19 cellular contexts compared by ENCODE assay signal in genomic region chr10:22662693-22663330, GRCh38. TPM values are rescaled to one million over a fixed set of nuclear protein-coding genes. Genes with fewer than 3 reads are reported as not detected.
A peak's percentile ranks its signal among the peaks of the same experiment; 100 is the strongest.
DNase-seq lines count a peak whose midpoint lies in the region; ATAC-seq, FAIRE-seq and TF ChIP-seq lines count a peak whose summit lies in the region.
"Had no signal": no experiment of that assay in that cellular context is flagged by ENCODE, and none has a peak within 500 bp of the region (broad histone marks: within the 10 kb centered on the region; RNA-seq: fewer than 3 reads in every experiment).

No MANE protein-coding gene starts in this region.

- H3K9me1 ChIP-seq in K562 (ENCODE audit: control insufficient read depth, insufficient read depth, low read length), result no peaks in the 10 kb centered on the region

- POLR2A ChIA-PET in K562 (lab: Yijun Ruan, JAX), result interaction anchor here (0.6 to 0.8 kb wide), 2 partner anchors 19 to 50 kb away, joined by 3 read pairs; no protein-coding TSS in a partner anchor

- H3K36me3 Mint-ChIP-seq in IgD-negative memory B cell, result no peaks in the 10 kb centered on the region
- no peaks in the 10 kb centered on the region for H3K36me3 Mint-ChIP-seq in natural killer cell treated with Interleukin-12 subunit alpha and Interleukin-12 subunit beta and Interleukin-15 and Interleukin-18, amount 100 ng/mL, for 72 hours

- no peak for TF ChIP-seq CTCF in K562 (IDR thresholded peaks at IDR 0.05 in 2 of 3, conservative IDR thresholded peaks at IDR 0.05 in 1 of 3; ENCODE audit: insufficient read depth in 2 of 3, low read depth in 1 of 3, low read length in 3 of 3)

- BruUV-seq in K562 (replicated peaks; lab: Mats Ljungman, UMichigan), result no TSS peak

- H3K9ac ChIP-seq in K562 (ENCODE audit: insufficient read depth in 1 of 2, low read depth in 2 of 2, low read length in 2 of 2), result no peak overlapping the region; a peak in 1 of 4 replicates

- intact Hi-C loops in K562 (cut with micrococcal nuclease), result no loop called here

- H3K27ac Mint-ChIP-seq in IgD-negative memory B cell, result peak overlapping the region in 2 of 3 donors; percentile 61 to 72
- peak overlapping the region; percentile 72 to 94 for H3K27ac Mint-ChIP-seq in natural killer cell treated with Interleukin-12 subunit alpha and Interleukin-12 subunit beta and Interleukin-15 and Interleukin-18, amount 100 ng/mL, for 72 hours

- no peaks in the 10 kb centered on the region for H3K9me3 Mint-ChIP-seq in IgD-negative memory B cell
- no peaks in the 10 kb centered on the region for H3K9me3 Mint-ChIP-seq in natural killer cell treated with Interleukin-12 subunit alpha and Interleukin-12 subunit beta and Interleukin-15 and Interleukin-18, amount 100 ng/mL, for 72 hours

- H3K4me1 ChIP-seq in K562 (replicated peaks in 1 of 2; ENCODE audit: control insufficient read depth in 2 of 2, insufficient read depth in 2 of 2, low read length in 2 of 2), result peaks cover 11 to 44% of the 10 kb centered on the region in 2 experiments
- H3K4me1 ChIP-seq: psoas muscle had no signal

- FAIRE-seq in K562 (lab: Jason Lieb, UNC), result peak; percentile 42

- CTCF ChIA-PET in K562 (lab: Yijun Ruan, JAX; ENCODE audit: low intra/inter-chr PET ratio), result no interaction called here

- peaks cover 10% of the 10 kb centered on the region; the same call in 1 of the 2 replicates for H4K20me1 ChIP-seq in K562 (replicated peaks; ENCODE audit: control insufficient read depth, insufficient read depth, low read length)

- TF ChIP-seq POLR2A in K562 (conservative IDR thresholded peaks at IDR 0.05), result no peak

- DNase-seq in DMS53 (lab: John Stamatoyannopoulos, UW) (peak; percentile 88), K562 (ENCODE audit: extremely low read depth in 1 of 4, low spot score in 3 of 4) (peak in 2 of 4 experiments; percentile 43 to 64), kidney glomerular epithelial cell (lab: John Stamatoyannopoulos, UW) (no peak)
- DNase-seq in natural killer cell treated with Interleukin-12 subunit alpha and Interleukin-12 subunit beta and Interleukin-15 and Interleukin-18, amount 100 ng/mL, for 72 hours (ENCODE audit: low spot score), result no peak
- DNase-seq in activated effector memory CD4-positive, alpha-beta T cell treated with anti-CD3 and anti-CD28 coated beads, Interleukin-2, amount 50 U/mL, for 16 hours, result no peak
- DNase-seq in activated CD8-positive, alpha-beta memory T cell treated with anti-CD3 and anti-CD28 coated beads, Interleukin-2, amount 50 U/mL, for 48 hours, result no peak
- DNase-seq: activated CD4-positive, alpha-beta T cell treated with anti-CD3 and anti-CD28 coated beads for 4 hours; activated T-cell treated with anti-CD3 and anti-CD28 coated beads for 4 hours; BE2C; dermis blood vessel endothelial cell; DMS79; HCEC 1CT; NCI-H1694; psoas muscle; SJCRH30; T-helper 9 cell; thyroid gland had no signal

- H3K4me2 ChIP-seq in K562 (ENCODE audit: insufficient read depth, low read length), result peak overlapping the region; percentile 58

- H3K4me1 Mint-ChIP-seq in IgD-negative memory B cell, result peaks cover 45 to 54% (median 47%) of the 10 kb centered on the region in 3 donors
- peaks cover 56 to 77% of the 10 kb centered on the region in 2 donors for H3K4me1 Mint-ChIP-seq in natural killer cell treated with Interleukin-12 subunit alpha and Interleukin-12 subunit beta and Interleukin-15 and Interleukin-18, amount 100 ng/mL, for 72 hours (ENCODE audit: low read depth in 2 of 2)

- no peaks in the 10 kb centered on the region for H3K9me3 ChIP-seq in K562 (replicated peaks; ENCODE audit: control insufficient read depth, insufficient read depth, low read depth, low read length)
- H3K9me3 ChIP-seq: BE2C, psoas muscle, SJCRH30, thyroid gland had no signal

- H3K27me3 Mint-ChIP-seq in IgD-negative memory B cell, result no peaks in the 10 kb centered on the region
- H3K27me3 Mint-ChIP-seq in natural killer cell treated with Interleukin-12 subunit alpha and Interleukin-12 subunit beta and Interleukin-15 and Interleukin-18, amount 100 ng/mL, for 72 hours, result no peaks in the 10 kb centered on the region

- ATAC-seq in K562, result peak; percentile 70
- no peak for ATAC-seq in natural killer cell treated with Interleukin-12 subunit alpha and Interleukin-12 subunit beta and Interleukin-15 and Interleukin-18, amount 100 ng/mL, for 72 hours
- ATAC-seq: psoas muscle had no signal

- WGBS in K562 (ENCODE audit: insufficient coverage, low coverage, missing lambda C conversion rate), result 13% methylated on average over 6 of the region's 6 CpGs

- H3K36me3 ChIP-seq in K562 (ENCODE audit: control insufficient read depth, insufficient read depth, low read length), result peaks cover 10% of the 10 kb centered on the region; the same call in 1 of the 3 replicates
- H3K36me3 ChIP-seq: BE2C, SJCRH30, thyroid gland had no signal

- in situ Hi-C loops in K562 (cut with MboI), result no loop called here

- H3K27me3 ChIP-seq in K562 (ENCODE audit: control insufficient read depth in 2 of 2, insufficient read depth in 2 of 2, low read length in 2 of 2), result no peaks in the 10 kb centered on the region
- H3K27me3 ChIP-seq: BE2C, SJCRH30, thyroid gland had no signal

- H3K4me3 Mint-ChIP-seq in IgD-negative memory B cell, result no peak overlapping the region
- H3K4me3 Mint-ChIP-seq in natural killer cell treated with Interleukin-12 subunit alpha and Interleukin-12 subunit beta and Interleukin-15 and Interleukin-18, amount 100 ng/mL, for 72 hours, result no peak overlapping the region

- 0 out of 4 replicates have a peak, but pooled peaks of 1 of the 2 experiments have one; percentile 8 for TF ChIP-seq RAD21 in K562 (CRISPR knock-in tag; conservative IDR thresholded peaks at IDR 0.05 in 1 of 2, IDR thresholded peaks at IDR 0.05 in 1 of 2)

- peaks cover 97% of the 10 kb centered on the region for H3K79me2 ChIP-seq in K562 (ENCODE audit: control insufficient read depth, insufficient read depth, low read length)

- H3K27ac ChIP-seq in K562 (ENCODE audit: extremely low read depth, low read depth, low read length), result peak overlapping the region; percentile 24; the same call in 1 of the 3 replicates
- H3K27ac ChIP-seq: psoas muscle, SJCRH30, thyroid gland had no signal

- H3K4me3 ChIP-seq in K562, result no peak overlapping the region
- H3K4me3 ChIP-seq: lung, psoas muscle, SJCRH30, thyroid gland had no signal

- no peak; the same call in 1 of the 2 replicates for TF ChIP-seq EP300 in K562 (IDR thresholded peaks at IDR 0.05; ENCODE audit: low read length)

- no peak overlapping the region for H2AFZ ChIP-seq in K562 (ENCODE audit: low read depth, low read length)

TF ChIP-seq in K562, 482 proteins besides CTCF, POLR2A, EP300 and RAD21 (continues in another document):
- TF ChIP-seq KDM2B (CRISPR knock-in tag; IDR thresholded peaks at IDR 0.05), result no peak
- 0 out of 2 replicates have a peak, but pooled peaks have one; percentile 25 for TF ChIP-seq HDAC2 (IDR thresholded peaks at IDR 0.05)
- TF ChIP-seq PRDM10 (IDR thresholded peaks at IDR 0.05; ENCODE audit: partially characterized antibody), result peak; percentile 20
- no peak for TF ChIP-seq ZNF3 (CRISPR knock-in tag; IDR thresholded peaks at IDR 0.05)

RNA-seq across cellular contexts. Expression of gene PIP4K2A, which starts 51.6 kb away (rescaled TPM):
- polyA plus RNA-seq in IgD-negative memory B cell (43.2 TPM), K562 (2011; rRNA removed) (29.8 and 35.6 TPM in 2 replicates), K562 (2014; fragmentation: Illumina TruSeq; extraction: Trizol) (65.2 and 69.1 TPM in 2 replicates), K562 (2014; fragmentation: Nextera tagmentation; extraction: Ambion mirVana) (10 to 100 TPM; 64.8 to 87.2 TPM), K562 (2014; rRNA removed) (47.1 and 49.5 TPM in 2 replicates)
- total RNA-seq in K562 (2011; cell fraction: chromatin; rRNA removed; ENCODE audit: low replicate concordance), result 31.6 and 61.2 TPM in 2 replicates
- total RNA-seq in K562 (2011; cell fraction: nucleolus; rRNA removed), result 22.7 and 26.6 TPM in 2 replicates
- total RNA-seq in K562 (2011; cell fraction: nucleoplasm; rRNA removed), result 30.2 and 39.5 TPM in 2 replicates
- total RNA-seq in K562 (2014; rRNA removed) (61.5 and 75.1 TPM in 2 replicates), K562 (2014; rRNA removed; fragmentation: Illumina TruSeq; extraction: Trizol) (73.5 and 95.8 TPM in 2 replicates), K562 (2015; rRNA removed; fragmentation: Illumina TruSeq; extraction: Trizol) (110 and 117 TPM in 2 replicates), K562 (2021) (56.4 and 71.9 TPM in 2 replicates)
- polyA plus RNA-seq in K562 (2011; cell fraction: cytosol; rRNA removed), result 14.8 and 25.0 TPM in 2 replicates
- polyA plus RNA-seq in K562 (2011; cell fraction: nucleus; rRNA removed), result 17.2 and 23.1 TPM in 2 replicates
- polyA plus RNA-seq in K562 (2012), result 39.4 and 42.5 TPM in 2 replicates
- polyA minus RNA-seq in K562 (2011; rRNA and poly(A)+ RNA removed), result 62.2 and 65.1 TPM in 2 replicates
- polyA minus RNA-seq in K562 (2011; cell fraction: cytosol; rRNA and poly(A)+ RNA removed), result 37.1 and 39.1 TPM in 2 replicates
- polyA minus RNA-seq in K562 (2011; cell fraction: nucleus; rRNA and poly(A)+ RNA removed), result 21.7 and 45.1 TPM in 2 replicates
- total RNA-seq in natural killer cell treated with Interleukin-12 subunit alpha and Interleukin-12 subunit beta and Interleukin-15 and Interleukin-18, amount 100 ng/mL, for 72 hours, result 100 to 1,000 TPM; 149 to 152 TPM
